Comparison of ENCODE assay signal across 21 cellular contexts in the genomic region with DNA sequence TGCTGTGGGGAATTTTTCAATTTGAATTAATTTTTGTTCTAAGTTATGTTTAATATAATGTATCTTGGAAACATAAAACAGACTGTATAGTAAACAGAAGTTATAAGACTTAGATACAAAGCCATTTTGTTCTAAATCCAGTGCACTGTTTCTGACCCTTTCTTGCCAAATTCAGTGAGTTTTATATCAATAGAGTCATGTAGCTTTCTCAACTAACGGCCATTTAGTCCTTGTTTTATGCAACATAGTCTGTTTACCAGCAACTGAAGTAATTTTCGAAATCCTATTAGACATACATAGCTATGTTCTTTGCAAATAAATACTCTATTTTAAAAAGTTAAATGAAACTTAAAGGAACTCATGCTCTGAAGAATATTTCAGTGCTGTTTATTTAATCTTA.
"Had no signal": no experiment of that assay in that cellular context is flagged by ENCODE, and none has a peak within 500 bp of the region (broad histone marks: within the 10 kb centered on the region; RNA-seq: fewer than 3 reads in every experiment).

No MANE protein-coding gene starts in this region.

- H3K4me1 Mint-ChIP-seq: activated B cell treated with CpG ODN at 0.5 μM for 24 hours; activated CD4-positive, alpha-beta memory T cell treated with anti-CD3 and anti-CD28 coated beads, Interleukin-2, amount 10 ng/mL, durations not matched to agents 7 days and 5 days; activated naive CD8-positive, alpha-beta T cell treated with anti-CD3 and anti-CD28 coated beads for 36 hours; activated T-helper 17 cell treated with anti-CD3 and anti-CD28 coated beads, Interleukin-2, amount 50 U/mL, for 72 hours; central memory CD8-positive, alpha-beta T cell had no signal

- DNase-seq: activated B cell treated with CpG ODN at 0.5 μM for 24 hours; activated CD4-positive, alpha-beta memory T cell treated with anti-CD3 and anti-CD28 coated beads, Interleukin-2, amount 10 ng/mL, durations not matched to agents 7 days and 5 days; activated CD4-positive, alpha-beta T cell treated with anti-CD3 and anti-CD28 coated beads for 48 hours; activated naive CD4-positive, alpha-beta T cell; activated naive CD8-positive, alpha-beta T cell treated with anti-CD3 and anti-CD28 coated beads for 36 hours; activated T-cell treated with anti-CD3 and anti-CD28 coated beads, Interleukin-2, amount 50 U/mL, for 1 hour; cortex of kidney; islet precursor cell; lower lobe of right lung; posterior cingulate gyrus; sigmoid colon; stimulated activated CD4-positive, alpha-beta T cell treated with anti-CD3 and anti-CD28 coated beads, Interleukin-12 subunit alpha, Interleukin-12 subunit beta, amount 100 ng/mL, for 4 hours; stimulated activated CD4-positive, alpha-beta T cell treated with anti-CD3 and anti-CD28 coated beads, Interleukin-1b, Interleukin-23, amount 100 ng/mL, for 48 hours; stimulated activated CD8-positive, alpha-beta memory T cell treated with anti-CD3 and anti-CD28 coated beads, Interleukin-4, amount 100 ng/mL, for 48 hours; stimulated activated naive CD4-positive, alpha-beta T cell had no signal

- H3K27ac ChIP-seq: lower lobe of right lung had no signal

- H3K27ac Mint-ChIP-seq: activated B cell treated with CpG ODN at 0.5 μM for 24 hours; activated CD4-positive, alpha-beta memory T cell treated with anti-CD3 and anti-CD28 coated beads, Interleukin-2, amount 10 ng/mL, durations not matched to agents 7 days and 5 days; activated naive CD8-positive, alpha-beta T cell treated with anti-CD3 and anti-CD28 coated beads for 36 hours; activated T-helper 17 cell treated with anti-CD3 and anti-CD28 coated beads, Interleukin-2, amount 50 U/mL, for 72 hours; mesothelial cell of epicardium; nephron had no signal

- H3K27me3 Mint-ChIP-seq: activated B cell treated with CpG ODN at 0.5 μM for 24 hours; activated CD4-positive, alpha-beta memory T cell treated with anti-CD3 and anti-CD28 coated beads, Interleukin-2, amount 10 ng/mL, durations not matched to agents 7 days and 5 days; activated naive CD8-positive, alpha-beta T cell treated with anti-CD3 and anti-CD28 coated beads for 36 hours; activated T-helper 17 cell treated with anti-CD3 and anti-CD28 coated beads, Interleukin-2, amount 50 U/mL, for 72 hours; brain; central memory CD8-positive, alpha-beta T cell had no signal

- H3K36me3 ChIP-seq: lower lobe of right lung, sigmoid colon had no signal

- H3K9me3 ChIP-seq: lower lobe of right lung, sigmoid colon had no signal

- H3K4me1 ChIP-seq: lower lobe of right lung, sigmoid colon had no signal

- H3K36me3 Mint-ChIP-seq: activated naive CD8-positive, alpha-beta T cell treated with anti-CD3 and anti-CD28 coated beads for 36 hours had no signal

- H3K4me3 Mint-ChIP-seq: activated B cell treated with CpG ODN at 0.5 μM for 24 hours; activated CD4-positive, alpha-beta memory T cell treated with anti-CD3 and anti-CD28 coated beads, Interleukin-2, amount 10 ng/mL, durations not matched to agents 7 days and 5 days; activated naive CD8-positive, alpha-beta T cell treated with anti-CD3 and anti-CD28 coated beads for 36 hours; activated T-helper 17 cell treated with anti-CD3 and anti-CD28 coated beads, Interleukin-2, amount 50 U/mL, for 72 hours; brain; central memory CD8-positive, alpha-beta T cell; mesothelial cell of epicardium; nephron had no signal

- H3K27me3 ChIP-seq: hepatocyte, sigmoid colon had no signal

- H3K4me3 ChIP-seq: hepatocyte, lower lobe of right lung, sigmoid colon had no signal

- H3K9me3 Mint-ChIP-seq: brain, nephron had no signal

- ATAC-seq: activated T-helper 17 cell treated with anti-CD3 and anti-CD28 coated beads, Interleukin-2, amount 50 U/mL, for 72 hours; lower lobe of right lung had no signal
